22 cellular contexts compared by ENCODE assay signal in genomic region chr6:39849228-39849627, GRCh38. TPM values are rescaled to one million over a fixed set of nuclear protein-coding genes. Genes with fewer than 3 reads are reported as not detected.
DNase-seq lines count a peak whose midpoint lies in the region; TF ChIP-seq lines count a peak whose summit lies in the region.
"Had no signal": no experiment of that assay in that cellular context is flagged by ENCODE, and none has a peak within 500 bp of the region (broad histone marks: within the 10 kb centered on the region; RNA-seq: fewer than 3 reads in every experiment).

No MANE protein-coding gene starts in this region.

- no peak for TF ChIP-seq CTCF in ascending aorta (IDR thresholded peaks at IDR 0.05)
- TF ChIP-seq CTCF in dorsolateral prefrontal cortex (IDR thresholded peaks at IDR 0.05 in 54 of 56, conservative IDR thresholded peaks at IDR 0.05 in 2 of 56; ENCODE audit: low read depth in 1 of 56, partially characterized antibody in 56 of 56): no peak
- no peak for TF ChIP-seq CTCF in osteocyte (IDR thresholded peaks at IDR 0.05)
- TF ChIP-seq CTCF in tibial artery (IDR thresholded peaks at IDR 0.05): no peak
- no peak for TF ChIP-seq CTCF in lower leg skin (IDR thresholded peaks at IDR 0.05)

- peaks cover 21 to 59% of the 10 kb centered on the region in 2 donors for H3K4me1 ChIP-seq in ascending aorta
- H3K4me1 ChIP-seq in tibial artery: peaks cover 7 to 97% (median 71%) of the 10 kb centered on the region in 4 donors

- whole genome bisulfite sequencing in lower leg skin, 2 donors: 64 to 75% methylated on average over 3 of the region's 3 CpGs

- H3K9me3 Mint-ChIP-seq in osteocyte (ENCODE audit: unreplicated experiment): no peaks in the 10 kb centered on the region
- H3K9me3 Mint-ChIP-seq: CD4-positive, alpha-beta T cell had no signal

- H3K27ac Mint-ChIP-seq in osteocyte (ENCODE audit: unreplicated experiment): peak overlapping the region; percentile 73
- H3K27ac Mint-ChIP-seq: CD4-positive, alpha-beta T cell had no signal

- DNase-seq in ascending aorta (ENCODE audit: low spot score in 2 of 2) (no peak), dorsolateral prefrontal cortex (no peak), osteocyte (ENCODE audit: extremely low spot score, unreplicated experiment) (no peak), tibial artery (no peak), NCI-H2196 (lab: John Stamatoyannopoulos, UW; ENCODE audit: unreplicated experiment) (no peak), lower leg skin (ENCODE audit: low spot score in 2 of 2) (no peak), cortex of kidney (lab: John Stamatoyannopoulos, UW) (no peak)
- DNase-seq: CD4-positive, alpha-beta T cell; COR-L47; DMS79 treated with DMSO at 0.1 percent for 48 hours; H7; MM.1S; NCI-H1048; NCI-H1417 treated with DMSO at 0.1 percent for 48 hours; NCI-H187 treated with DMSO at 0.1 percent for 48 hours; NCI-H2107; NCI-H2227 treated with DMSO at 0.1 percent for 48 hours; NCI-H510A treated with DMSO at 0.1 percent for 48 hours; NCI-H748 treated with DMSO at 0.1 percent for 48 hours; SIG-M5 had no signal

- no peak for TF ChIP-seq POLR2A in lower leg skin (IDR thresholded peaks at IDR 0.05)

- no peaks in the 10 kb centered on the region for H3K27me3 ChIP-seq in ascending aorta
- no peaks in the 10 kb centered on the region for H3K27me3 ChIP-seq in dorsolateral prefrontal cortex
- no peaks in the 10 kb centered on the region for H3K27me3 ChIP-seq in tibial artery

- no peaks in the 10 kb centered on the region for H3K36me3 ChIP-seq in ascending aorta
- no peaks in the 10 kb centered on the region for H3K36me3 ChIP-seq in tibial artery

- H3K27me3 Mint-ChIP-seq in osteocyte (ENCODE audit: unreplicated experiment): no peaks in the 10 kb centered on the region

- intact Hi-C loops in ascending aorta (cut with DNase I): loop anchor here (2.0 to 10.0 kb wide), 2 partner anchors 56 to 124 kb away; partner anchors contain the start of genes DAAM2 and KIF6
- intact Hi-C loops in dorsolateral prefrontal cortex (cut with DNase I): no loop called here
- intact Hi-C loops in tibial artery (cut with DNase I; ENCODE audit: low total_unique reads): no loop called here
- intact Hi-C loops in lower leg skin (cut with DNase I; ENCODE audit: low total_unique reads): no loop called here

- no peaks in the 10 kb centered on the region for H3K9me3 ChIP-seq in ascending aorta
- no peaks in the 10 kb centered on the region for H3K9me3 ChIP-seq in tibial artery

- H3K4me3 ChIP-seq in ascending aorta: peak overlapping the region in 1 of 2 donors; percentile 59
- peak overlapping the region in 2 of 59 donors; percentile 4 to 31 for H3K4me3 ChIP-seq in dorsolateral prefrontal cortex
- H3K4me3 ChIP-seq in tibial artery: peak overlapping the region in 1 of 2 donors; percentile 39
- H3K4me3 ChIP-seq in lower leg skin (ENCODE audit: low read depth, poor library complexity, severe bottlenecking): no peak overlapping the region
- H3K4me3 ChIP-seq: K562 had no signal

- peaks cover 26% of the 10 kb centered on the region for H3K36me3 Mint-ChIP-seq in osteocyte (ENCODE audit: unreplicated experiment)

- H3K4me1 Mint-ChIP-seq in osteocyte (ENCODE audit: unreplicated experiment): peaks cover 52% of the 10 kb centered on the region

- H3K27ac ChIP-seq in ascending aorta (peak overlapping the region; percentile 61 to 68), dorsolateral prefrontal cortex (peak overlapping the region in 42 of 59 donors; percentile 4 to 90 (median 81)), tibial artery (peak overlapping the region; percentile 53 to 75)
- H3K27ac ChIP-seq: RWPE1 had no signal

- H3K4me3 Mint-ChIP-seq in osteocyte (ENCODE audit: unreplicated experiment): no peak overlapping the region
- H3K4me3 Mint-ChIP-seq: CD4-positive, alpha-beta T cell had no signal

RNA-seq across cellular contexts. Expression of gene DAAM2, which starts 57.1 kb away (rescaled TPM):
- total RNA-seq in ascending aorta (44.0 TPM), dorsolateral prefrontal cortex (100 to 1,000 TPM in 95 of 120 experiments, 10 to 100 TPM in 25; 43.8 to 450 (median 152) TPM), osteocyte (87.2 and 92.1 TPM in 2 replicates), lower leg skin (10 to 100 TPM in 1 of 4 donors, 1 to 10 TPM in 3; 5.6 to 16.9 (median 8.1) TPM)
- total RNA-seq: CD4-positive, alpha-beta T cell had no signal
